ENCODE assay signal across 8 cellular contexts in genomic region chr9:130834371-130835311, GRCh38. TPM values are rescaled to one million over a fixed set of nuclear protein-coding genes. Genes with fewer than 3 reads are reported as not detected.
DNase-seq lines count a peak whose midpoint lies in the region; ATAC-seq and TF ChIP-seq lines count a peak whose summit lies in the region.

Gene ABL1 (plus strand): TSS chr9:130835254. CDS start chr9:130835447, 193 bp downstream.

- H3K27ac ChIP-seq in RWPE2 (ENCODE audit: poor library complexity, severe bottlenecking) (peak within 1 kb of the TSS; percentile 91), substantia nigra (ENCODE audit: low read depth, low read length, poor library complexity, severe bottlenecking) (peak within 1 kb of the TSS; percentile 94)

- DNase-seq in Caki2 (ENCODE audit: low read depth) (peak; percentile 87), RWPE2 (ENCODE audit: low spot score) (peak; percentile 87), fibroblast of the conjunctiva (ENCODE audit: low read depth) (peak; percentile 62), substantia nigra (lab: John Stamatoyannopoulos, UW) (peak in 45 of 49 donors; percentile 36 to 89 (median 74))
- DNase-seq in activated effector memory CD4-positive, alpha-beta T cell treated with anti-CD3 and anti-CD28 coated beads, Interleukin-2, amount 50 U/mL, for 16 hours: peak; percentile 77

- H3K27me3 ChIP-seq in RWPE2 (ENCODE audit: insufficient read depth, poor library complexity, severe bottlenecking): no peaks in the 10 kb centered on the region
- no peaks in the 10 kb centered on the region for H3K27me3 ChIP-seq in neuron (ENCODE audit: insufficient read depth, low read length)

- H3K4me1 ChIP-seq in RWPE2 (ENCODE audit: insufficient read depth, poor library complexity, severe bottlenecking) (peaks cover 25% of the 10 kb centered on the region), neuron (ENCODE audit: insufficient read depth, low read length) (peaks cover 38% of the 10 kb centered on the region)

- in situ Hi-C loops in Caki2 (cut with HindIII; ENCODE audit: low pct_unique_long_range_greater_than_20kb, low sequenced_read_pairs): no loop called here

- H3K36me3 ChIP-seq in RWPE2 (ENCODE audit: low read depth): no peaks in the 10 kb centered on the region
- H3K36me3 ChIP-seq in neuron (ENCODE audit: insufficient read depth, low read length): peaks cover under 1% of the 10 kb centered on the region

- no peak for TF ChIP-seq CTCF in RWPE2 (IDR thresholded peaks at IDR 0.05; ENCODE audit: poor library complexity, severe bottlenecking)

- peak within 1 kb of the TSS; percentile 62 for H2AFZ ChIP-seq in neuron (ENCODE audit: low read depth, low read length)

- TF ChIP-seq EP300 in Ishikawa (IDR thresholded peaks at IDR 0.05; ENCODE audit: borderline replicate concordance): no peak

- H3K9me3 ChIP-seq in RWPE2 (ENCODE audit: severe bottlenecking): peaks cover 14% of the 10 kb centered on the region
- H3K9me3 ChIP-seq in neuron (ENCODE audit: low read length): no peaks in the 10 kb centered on the region

- peak within 1 kb of the TSS; percentile 54 for H3K4me3 ChIP-seq in RWPE2 (ENCODE audit: severe bottlenecking)
- peak within 1 kb of the TSS; percentile 79 for H3K4me3 ChIP-seq in neuron (ENCODE audit: low read length)

- TF ChIP-seq RAD21 in Ishikawa (IDR thresholded peaks at IDR 0.05; ENCODE audit: low read depth): no peak

- ATAC-seq in GM21381 (IDR thresholded peaks at IDR 0.05; ENCODE audit: unreplicated experiment) (peak; percentile 75), RWPE2 (ENCODE audit: low read depth) (peak; percentile 83)

TF ChIP-seq in Ishikawa, 13 proteins besides CTCF, POLR2A, EP300 and RAD21:
- peak; percentile 61 for TF ChIP-seq NFIC (IDR thresholded peaks at IDR 0.05)
- TF ChIP-seq YY1 (IDR thresholded peaks at IDR 0.05; ENCODE audit: low read depth): peak; percentile 57; the same call in 1 of the 2 replicates
- no peak for TF ChIP-seq TAF1 (IDR thresholded peaks at IDR 0.05; ENCODE audit: low read depth)
- TF ChIP-seq MAX (IDR thresholded peaks at IDR 0.05): peak; percentile 95
- TF ChIP-seq ZBTB7A (IDR thresholded peaks at IDR 0.05; ENCODE audit: low read depth): no peak
- TF ChIP-seq TCF12 (IDR thresholded peaks at IDR 0.05; ENCODE audit: low read depth): peak; percentile 59; the same call in 1 of the 2 replicates
- TF ChIP-seq REST (IDR thresholded peaks at IDR 0.05; ENCODE audit: low read depth): no peak
- peak; percentile 45; the same call in 1 of the 2 replicates for TF ChIP-seq TEAD4 (IDR thresholded peaks at IDR 0.05)

RNA-seq across cellular contexts. Expression of gene ABL1, which starts in this region (rescaled TPM):
- 19.5 and 27.6 TPM in 2 replicates for total RNA-seq in Caki2 (2014; rRNA removed; shearing (Covaris generic); ENCODE audit: low replicate concordance)

Comparison
In these comparisons a context has a peak if more than half of its experiments do, and no peak if none do; other contexts are left out.
1. Peak in every context shown above with its lines: DNase-seq, ATAC-seq, H3K4me3 ChIP-seq and H3K27ac ChIP-seq.